In genomic region chr12:104426926-104427546, GRCh38 we compare ENCODE assay signal across 18 cellular contexts. TPM values are rescaled to one million over a fixed set of nuclear protein-coding genes. Genes with fewer than 3 reads are reported as not detected.
DNase-seq lines count a peak whose midpoint lies in the region; ATAC-seq, FAIRE-seq and TF ChIP-seq lines count a peak whose summit lies in the region.
"Had no signal": no experiment of that assay in that cellular context is flagged by ENCODE, and none has a peak within 500 bp of the region (broad histone marks: within the 10 kb centered on the region; RNA-seq: fewer than 3 reads in every experiment).

No MANE protein-coding gene starts in this region.

- no peaks in the 10 kb centered on the region for H3F3A ChIP-seq in SK-N-SH (replicated peaks; ENCODE audit: insufficient read depth)

- no peak overlapping the region for H3K4me2 ChIP-seq in SK-N-SH

- H3K36me3 Mint-ChIP-seq in activated T-cell treated with anti-CD3 and anti-CD28 coated beads, Interleukin-2, amount 50 U/mL, for 4 hours (ENCODE audit: insufficient read depth), result no peaks in the 10 kb centered on the region

- no peak for DNase-seq in activated T-cell treated with anti-CD3 and anti-CD28 coated beads, Interleukin-2, amount 50 U/mL, for 4 hours
- no peak for DNase-seq in activated T-cell treated with anti-CD3 and anti-CD28 coated beads, Interleukin-2, amount 50 U/mL, for 1 hour
- DNase-seq in SK-N-SH (peak; percentile 25), fibroblast of mammary gland (ENCODE audit: low read depth) (peak; percentile 67), D721Med (ENCODE audit: insufficient read length, low spot score) (no peak), medulla oblongata (ENCODE audit: extremely low spot score) (no peak)
- DNase-seq in stimulated activated naive CD8-positive, alpha-beta T cell treated with anti-CD3 and anti-CD28 coated beads, Interleukin-15, amount 100 ng/mL, for 72 hours, result no peak
- DNase-seq: activated gamma-delta T cell treated with Interleukin-2 at 50 U/mL for 16 hours, GF-D8, hippocampal formation, MG63, NCI-H2227 treated with DMSO at 0.1 percent for 48 hours had no signal

- no peak overlapping the region for H3K27ac ChIP-seq in SK-N-SH (ENCODE audit: low read depth in 2 of 2, low read length in 1 of 2)
- H3K27ac ChIP-seq: right atrium auricular region, suprapubic skin had no signal

- no peak for TF ChIP-seq EP300 in SK-N-SH (IDR thresholded peaks at IDR 0.05; ENCODE audit: borderline replicate concordance in 1 of 2, low read depth in 1 of 2, low read length in 1 of 2)

- H3K79me2 ChIP-seq in SK-N-SH (ENCODE audit: insufficient read depth), result no peaks in the 10 kb centered on the region

- no peak overlapping the region for H3K4me3 ChIP-seq in SK-N-SH (ENCODE audit: low read depth in 2 of 2, low read length in 1 of 2)
- H3K4me3 ChIP-seq in fibroblast of mammary gland (ENCODE audit: control insufficient read depth, low read depth, low read length), result no peak overlapping the region
- H3K4me3 ChIP-seq: HAP-1, MG63, right atrium auricular region, suprapubic skin had no signal

- ATAC-seq in activated T-cell treated with anti-CD3 and anti-CD28 coated beads, Interleukin-2, amount 50 U/mL, for 4 hours, result peak; percentile 12 to 54
- ATAC-seq in stimulated activated naive CD8-positive, alpha-beta T cell treated with anti-CD3 and anti-CD28 coated beads, Interleukin-15, amount 100 ng/mL, for 72 hours, result peak; percentile 21
- ATAC-seq in GM21786 (IDR thresholded peaks at IDR 0.05; ENCODE audit: unreplicated experiment), result no peak
- ATAC-seq: Right ventricle myocardium inferior had no signal

- no peaks in the 10 kb centered on the region for H3K27me3 ChIP-seq in SK-N-SH (ENCODE audit: insufficient read depth)
- H3K27me3 ChIP-seq: MG63, right atrium auricular region, suprapubic skin had no signal

- no peak for FAIRE-seq in D721Med (lab: Jason Lieb, UNC)

- H3K9me2 ChIP-seq in SK-N-SH, result no peaks in the 10 kb centered on the region

- no peak overlapping the region for H3K9ac ChIP-seq in SK-N-SH

- TF ChIP-seq RAD21 in SK-N-SH (IDR thresholded peaks at IDR 0.05; ENCODE audit: low read length), result no peak

- H3K4me1 Mint-ChIP-seq in activated T-cell treated with anti-CD3 and anti-CD28 coated beads, Interleukin-2, amount 50 U/mL, for 4 hours (ENCODE audit: low read depth), result peaks cover 10% of the 10 kb centered on the region
- H3K4me1 Mint-ChIP-seq in stimulated activated naive CD8-positive, alpha-beta T cell treated with anti-CD3 and anti-CD28 coated beads, Interleukin-15, amount 100 ng/mL, for 72 hours, result peaks cover 14% of the 10 kb centered on the region

- H3K36me3 ChIP-seq in SK-N-SH (replicated peaks in 1 of 2; ENCODE audit: control insufficient read depth in 1 of 2, insufficient read depth in 2 of 2, low read length in 1 of 2), result no peaks in the 10 kb centered on the region
- H3K36me3 ChIP-seq: HAP-1, MG63, right atrium auricular region, suprapubic skin had no signal

- no peaks in the 10 kb centered on the region for H3K27me3 Mint-ChIP-seq in activated T-cell treated with anti-CD3 and anti-CD28 coated beads, Interleukin-2, amount 50 U/mL, for 4 hours (ENCODE audit: low read depth)
- no peaks in the 10 kb centered on the region for H3K27me3 Mint-ChIP-seq in stimulated activated naive CD8-positive, alpha-beta T cell treated with anti-CD3 and anti-CD28 coated beads, Interleukin-15, amount 100 ng/mL, for 72 hours

- CTCF ChIA-PET in SK-N-SH (lab: Yijun Ruan, JAX), result interaction anchor here (1.5 to 1.6 kb wide), 2 partner anchors 45 kb away, joined by 4 to 5 read pairs; no protein-coding TSS in a partner anchor

- peak overlapping the region in 1 of 2 donors; percentile 92 for H3K27ac Mint-ChIP-seq in stimulated activated naive CD8-positive, alpha-beta T cell treated with anti-CD3 and anti-CD28 coated beads, Interleukin-15, amount 100 ng/mL, for 72 hours
- H3K27ac Mint-ChIP-seq: dendritic cell treated with granulocyte-macrophage colony-stimulating factor and Interleukin-4, amounts not matched to agents 40 ng/mL and 50 ng/mL, for 4 days had no signal

- H3K9me3 ChIP-seq in SK-N-SH, result no peaks in the 10 kb centered on the region
- H3K9me3 ChIP-seq: HAP-1, MG63, right atrium auricular region, suprapubic skin had no signal

- no peaks in the 10 kb centered on the region for H4K20me1 ChIP-seq in SK-N-SH (ENCODE audit: insufficient read depth)

- TF ChIP-seq CTCF in SK-N-SH (IDR thresholded peaks at IDR 0.05), result no peak
- no peak for TF ChIP-seq CTCF in fibroblast of mammary gland (conservative IDR thresholded peaks at IDR 0.05; ENCODE audit: control insufficient read depth, insufficient read depth, low read depth, low read length)
- TF ChIP-seq CTCF in D721Med (IDR thresholded peaks at IDR 0.05; ENCODE audit: insufficient read depth, missing control alignments), result no peak

- POLR2A ChIA-PET in SK-N-SH (lab: Yijun Ruan, JAX), result no interaction called here

- peaks cover 0 to 3% of the 10 kb centered on the region in 2 experiments; a peak in 2 of 4 replicates for H3K4me1 ChIP-seq in SK-N-SH (ENCODE audit: control insufficient read depth in 1 of 2, insufficient read depth in 2 of 2, low read depth in 1 of 2, low read length in 1 of 2)
- H3K4me1 ChIP-seq: right atrium auricular region, suprapubic skin had no signal

- H3K4me3 Mint-ChIP-seq in activated T-cell treated with anti-CD3 and anti-CD28 coated beads, Interleukin-2, amount 50 U/mL, for 4 hours, result no peak overlapping the region
- peak overlapping the region in 1 of 2 donors; percentile 4 for H3K4me3 Mint-ChIP-seq in stimulated activated naive CD8-positive, alpha-beta T cell treated with anti-CD3 and anti-CD28 coated beads, Interleukin-15, amount 100 ng/mL, for 72 hours
- H3K4me3 Mint-ChIP-seq: dendritic cell treated with granulocyte-macrophage colony-stimulating factor and Interleukin-4, amounts not matched to agents 40 ng/mL and 50 ng/mL, for 4 days had no signal

- no peak overlapping the region for H2AFZ ChIP-seq in SK-N-SH (ENCODE audit: low read depth)

- H3K9me3 Mint-ChIP-seq in activated T-cell treated with anti-CD3 and anti-CD28 coated beads, Interleukin-2, amount 50 U/mL, for 4 hours, result no peaks in the 10 kb centered on the region
- H3K9me3 Mint-ChIP-seq in stimulated activated naive CD8-positive, alpha-beta T cell treated with anti-CD3 and anti-CD28 coated beads, Interleukin-15, amount 100 ng/mL, for 72 hours, result peaks cover 10 to 11% of the 10 kb centered on the region in 2 donors
- H3K9me3 Mint-ChIP-seq: dendritic cell treated with granulocyte-macrophage colony-stimulating factor and Interleukin-4, amounts not matched to agents 40 ng/mL and 50 ng/mL, for 4 days had no signal

- WGBS in SK-N-SH (ENCODE audit: low lambda C conversion rate), result 64% methylated on average over 4 of the region's 4 CpGs

TF ChIP-seq in SK-N-SH, 30 proteins besides CTCF, POLR2A, EP300 and RAD21:
- TF ChIP-seq MAX (IDR thresholded peaks at IDR 0.05; ENCODE audit: low read depth) (no peak), ZBTB33 (IDR thresholded peaks at IDR 0.05; ENCODE audit: borderline replicate concordance, low read depth) (no peak), YY1 (IDR thresholded peaks at IDR 0.05; ENCODE audit: low read depth) (no peak), GATA2 (CRISPR knock-in tag; IDR thresholded peaks at IDR 0.05) (no peak), FOXM1 (IDR thresholded peaks at IDR 0.05; ENCODE audit: low read depth) (no peak)

RNA-seq across cellular contexts. Expression of gene CHST11, which starts 29.7 kb away (rescaled TPM):
- 10 to 100 TPM; 40.5 to 70.7 (median 61.7) TPM for total RNA-seq in activated T-cell treated with anti-CD3 and anti-CD28 coated beads, Interleukin-2, amount 50 U/mL, for 4 hours
- 12.7 and 18.6 TPM in 2 replicates for polyA plus RNA-seq in SK-N-SH (2012; rRNA removed)
- 7.7 and 8.4 TPM in 2 replicates for polyA plus RNA-seq in SK-N-SH (2012; cell fraction: cytosol; rRNA removed)
- 14.7 and 29.8 TPM in 2 replicates for polyA plus RNA-seq in SK-N-SH (2012; cell fraction: nucleus; rRNA removed)

Comparison
In these comparisons a context has a peak if more than half of its experiments do, and no peak if none do; other contexts are left out.
1. DNase-seq: peak in SK-N-SH (single experiment) and fibroblast of mammary gland (single experiment); none in activated T-cell treated with anti-CD3 and anti-CD28 coated beads, Interleukin-2, amount 50 U/mL, for 4 hours (single experiment), activated T-cell treated with anti-CD3 and anti-CD28 coated beads, Interleukin-2, amount 50 U/mL, for 1 hour (single experiment), stimulated activated naive CD8-positive, alpha-beta T cell treated with anti-CD3 and anti-CD28 coated beads, Interleukin-15, amount 100 ng/mL, for 72 hours (0 of 2), D721Med (single experiment) and medulla oblongata (single experiment).